In the genomic region with DNA sequence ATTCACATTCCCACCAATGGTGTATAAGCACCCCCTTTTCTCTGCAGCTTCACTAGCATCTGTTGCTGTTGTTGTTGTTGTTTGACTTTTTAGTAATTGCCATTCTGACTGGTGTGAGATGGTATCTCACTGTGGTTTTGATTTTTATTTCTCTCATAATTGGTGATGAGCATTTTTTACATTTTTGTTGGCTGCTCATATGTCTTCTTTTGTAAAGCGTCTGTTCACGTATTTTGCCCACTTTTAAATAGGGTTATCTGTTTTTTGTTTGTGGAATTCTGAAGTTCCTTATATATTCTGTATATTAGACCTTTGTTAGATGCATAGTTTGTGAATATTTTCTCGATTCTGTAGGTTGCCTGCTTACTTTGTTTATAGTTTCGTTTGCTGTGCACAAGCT, we compare ENCODE assay signal across 11 cellular contexts.
"Had no signal": no experiment of that assay in that cellular context is flagged by ENCODE, and none has a peak within 500 bp of the region (broad histone marks: within the 10 kb centered on the region; RNA-seq: fewer than 3 reads in every experiment).

No MANE protein-coding gene starts in this region.

- H3K36me3 ChIP-seq: HAP-1 had no signal

- H3K4me3 Mint-ChIP-seq: GM23338, H9, HFFc6 had no signal

- FAIRE-seq: H1, H54 had no signal

- H3K4me2 ChIP-seq: GM23338 had no signal

- H3K4me1 ChIP-seq: HAP-1 had no signal

- H3K9me3 ChIP-seq: HAP-1 had no signal

- H3K27ac Mint-ChIP-seq: GM23338, H9, HFFc6 had no signal

- H3K27ac ChIP-seq: GM23248 had no signal

- H2AFZ ChIP-seq: GM23248, GM23338 had no signal

- H3K4me1 Mint-ChIP-seq: GM23338, H9 had no signal

- H3K9ac ChIP-seq: GM23248 had no signal

- DNase-seq: GM23248, GOT3, H7, H9, HCEC 1CT, HFFc6 had no signal

- H3K4me3 ChIP-seq: GM23248, GM23338, HAP-1 had no signal

- ATAC-seq: GM23338, HCT116 had no signal
